13 cellular contexts compared by ENCODE assay signal in genomic region chr1:7299994-7300393, GRCh38.
DNase-seq lines count a peak whose midpoint lies in the region; ATAC-seq and TF ChIP-seq lines count a peak whose summit lies in the region.
"Had no signal": no experiment of that assay in that cellular context is flagged by ENCODE, and none has a peak within 500 bp of the region (broad histone marks: within the 10 kb centered on the region; RNA-seq: fewer than 3 reads in every experiment).

No MANE protein-coding gene starts in this region.

- peaks cover 72% of the 10 kb centered on the region for H3K4me1 Mint-ChIP-seq in chondrocyte (ENCODE audit: low read depth)
- H3K4me1 Mint-ChIP-seq: activated naive CD8-positive, alpha-beta T cell treated with anti-CD3 and anti-CD28 coated beads, Interleukin-2, amount 50 U/mL, for 24 hours had no signal

- peaks cover 15% of the 10 kb centered on the region for H3K9me3 Mint-ChIP-seq in chondrocyte (ENCODE audit: low read depth)
- H3K9me3 Mint-ChIP-seq: activated naive CD8-positive, alpha-beta T cell treated with anti-CD3 and anti-CD28 coated beads, Interleukin-2, amount 50 U/mL, for 24 hours had no signal

- no peaks in the 10 kb centered on the region for H3K36me3 ChIP-seq in A673 (ENCODE audit: insufficient read depth, low read length, poor library complexity, severe bottlenecking)
- no peaks in the 10 kb centered on the region for H3K36me3 ChIP-seq in HUES6 (ENCODE audit: control insufficient read depth, insufficient read depth, low read length)
- H3K36me3 ChIP-seq in lung (ENCODE audit: control insufficient read depth in 2 of 2, insufficient read depth in 2 of 2, low read length in 2 of 2), result no peaks in the 10 kb centered on the region
- H3K36me3 ChIP-seq: neural progenitor cell had no signal

- H3K27ac Mint-ChIP-seq in chondrocyte (ENCODE audit: unreplicated experiment), result peak overlapping the region; percentile 99
- H3K27ac Mint-ChIP-seq: activated naive CD8-positive, alpha-beta T cell treated with anti-CD3 and anti-CD28 coated beads, Interleukin-2, amount 50 U/mL, for 24 hours; neural progenitor cell had no signal

- no peak overlapping the region for H3K9ac ChIP-seq in HUES6 (ENCODE audit: low read length)
- H3K9ac ChIP-seq: neural progenitor cell had no signal

- TF ChIP-seq POLR2A in GM18505 (IDR thresholded peaks at IDR 0.05; ENCODE audit: borderline replicate concordance, extremely low read depth, insufficient read depth, insufficient read length), result no peak

- no peaks in the 10 kb centered on the region for H3K27me3 Mint-ChIP-seq in chondrocyte (ENCODE audit: low read depth)

- intact Hi-C loops in A673 (cut with micrococcal nuclease; ENCODE audit: unreplicated experiment), result loop anchor here (2.0 to 10.0 kb wide), 4 partner anchors 77 to 345 kb away; no protein-coding TSS in a partner anchor

- CTCF ChIA-PET in A673 (lab: Charles Lee), result no interaction called here

- POLR2A ChIA-PET in A673 (lab: Charles Lee; ENCODE audit: low non-redundant PET), result no interaction called here

- H3K27me3 ChIP-seq in A673 (replicated peaks; ENCODE audit: insufficient read depth, low read depth, low read length, poor library complexity) (no peaks in the 10 kb centered on the region), HUES6 (ENCODE audit: control insufficient read depth, insufficient read depth, low read length) (no peaks in the 10 kb centered on the region), lung (ENCODE audit: control insufficient read depth, insufficient read depth) (no peaks in the 10 kb centered on the region)
- H3K27me3 ChIP-seq: neural progenitor cell had no signal

- no peak for ATAC-seq in lung (ENCODE audit: insufficient read depth, low FRiP score)
- ATAC-seq in HG02763 (IDR thresholded peaks at IDR 0.05; ENCODE audit: unreplicated experiment), result no peak
- ATAC-seq in HG03565 (IDR thresholded peaks at IDR 0.05; ENCODE audit: unreplicated experiment), result no peak
- no peak for ATAC-seq in GM18505 (IDR thresholded peaks at IDR 0.05; ENCODE audit: unreplicated experiment)
- ATAC-seq: activated naive CD8-positive, alpha-beta T cell treated with anti-CD3 and anti-CD28 coated beads, Interleukin-2, amount 50 U/mL, for 24 hours had no signal

- peak overlapping the region; percentile 71 for H3K27ac ChIP-seq in A673 (ENCODE audit: low read depth, low read length, poor library complexity, severe bottlenecking)
- H3K27ac ChIP-seq in HUES6 (ENCODE audit: low read depth, low read length), result peak overlapping the region; percentile 78; the same call in 1 of the 2 replicates
- no peak overlapping the region for H3K27ac ChIP-seq in lung (ENCODE audit: low read depth in 1 of 2, low read length in 1 of 2)
- H3K27ac ChIP-seq: neural progenitor cell had no signal

- H3K4me1 ChIP-seq in A673 (ENCODE audit: insufficient read depth, low read length, poor library complexity, severe bottlenecking) (peaks cover 51% of the 10 kb centered on the region), HUES6 (ENCODE audit: control insufficient read depth, insufficient read depth, low read length) (peaks cover 52% of the 10 kb centered on the region), lung (ENCODE audit: control insufficient read depth in 2 of 2, insufficient read depth in 2 of 2, low read length in 2 of 2) (no peaks in the 10 kb centered on the region)

- H3K4me3 Mint-ChIP-seq in chondrocyte (ENCODE audit: unreplicated experiment), result peak overlapping the region; percentile 18
- H3K4me3 Mint-ChIP-seq: activated naive CD8-positive, alpha-beta T cell treated with anti-CD3 and anti-CD28 coated beads, Interleukin-2, amount 50 U/mL, for 24 hours; neural progenitor cell had no signal

- no peak for DNase-seq in A673 (ENCODE audit: low spot score)
- no peak for DNase-seq in chondrocyte (ENCODE audit: low spot score)
- DNase-seq in lung (ENCODE audit: low spot score), result peak; percentile 9
- DNase-seq in CD1c-positive myeloid dendritic cell (ENCODE audit: extremely low spot score), result no peak
- DNase-seq: activated CD4-positive, alpha-beta T cell treated with anti-CD3 and anti-CD28 coated beads, Interleukin-2, amount 50 U/mL, for 48 hours; activated naive CD8-positive, alpha-beta T cell treated with anti-CD3 and anti-CD28 coated beads, Interleukin-2, amount 50 U/mL, for 24 hours; NCI-H1092; SIG-M5 had no signal

- peaks cover 7% of the 10 kb centered on the region for H3K36me3 Mint-ChIP-seq in chondrocyte (ENCODE audit: low read depth)
- H3K36me3 Mint-ChIP-seq: neural progenitor cell had no signal

- no peak overlapping the region for H3K4me3 ChIP-seq in A673 (ENCODE audit: low read depth, low read length, poor library complexity, severe bottlenecking)
- H3K4me3 ChIP-seq in HUES6 (ENCODE audit: low read depth, low read length), result no peak overlapping the region
- H3K4me3 ChIP-seq in lung, result no peak overlapping the region
- H3K4me3 ChIP-seq: neural progenitor cell had no signal

- H3K9me3 ChIP-seq in A673 (ENCODE audit: low read depth, low read length, poor library complexity, severe bottlenecking), result no peaks in the 10 kb centered on the region
- H3K9me3 ChIP-seq in HUES6 (ENCODE audit: control insufficient read depth, insufficient read depth, low read depth, low read length), result no peaks in the 10 kb centered on the region
- peaks cover 4 to 9% of the 10 kb centered on the region in 2 donors for H3K9me3 ChIP-seq in lung (ENCODE audit: control insufficient read depth in 2 of 2, insufficient read depth in 1 of 2, low read length in 1 of 2)

- TF ChIP-seq CTCF in A673 (conservative IDR thresholded peaks at IDR 0.05; ENCODE audit: low read depth, low read length), result no peak
- no peak for TF ChIP-seq CTCF in chondrocyte (IDR thresholded peaks at IDR 0.05)
- TF ChIP-seq CTCF in lung (IDR thresholded peaks at IDR 0.05; ENCODE audit: control extremely low read depth, extremely low read depth), result no peak

- BruUV-seq in A673 (replicated peaks; lab: Mats Ljungman, UMichigan), result no TSS peak

- WGBS in lung, 2 donors, result 78 to 87% methylated on average over 2 of the region's 2 CpGs

Comparison
In these comparisons a context has a peak if more than half of its experiments do, and no peak if none do; other contexts are left out.
1. H3K27ac ChIP-seq: peak in A673 (single experiment) and HUES6 (single experiment); none in lung (0 of 2).